In genomic region chrX:107448625-107449468, GRCh38 we compare ENCODE assay signal across 9 cellular contexts. TPM values are rescaled to one million over a fixed set of nuclear protein-coding genes. Genes with fewer than 3 reads are reported as not detected.
DNase-seq lines count a peak whose midpoint lies in the region; ATAC-seq and TF ChIP-seq lines count a peak whose summit lies in the region.
"Had no signal": no experiment of that assay in that cellular context is flagged by ENCODE, and none has a peak within 500 bp of the region (broad histone marks: within the 10 kb centered on the region; RNA-seq: fewer than 3 reads in every experiment).

No MANE protein-coding gene starts in this region.

- 5 to 7% methylated on average over 30 of the region's 30 CpGs for WGBS in sigmoid colon, 2 donors

- TF ChIP-seq CTCF in fibroblast of pulmonary artery (IDR thresholded peaks at IDR 0.05; ENCODE audit: low read length, missing control alignments) (no peak), sigmoid colon (IDR thresholded peaks at IDR 0.05) (no peak)

- H3K9me3 ChIP-seq in sigmoid colon, result no peaks in the 10 kb centered on the region

- H3K4me3 ChIP-seq in fibroblast of pulmonary artery (replicated peaks; ENCODE audit: low read depth, low read length) (peak overlapping the region; percentile 29), sigmoid colon (peak overlapping the region in 3 of 4 donors; percentile 28 to 42 (median 40))

- no peaks in the 10 kb centered on the region for H3K36me3 ChIP-seq in sigmoid colon

- H3K4me1 Mint-ChIP-seq in activated naive CD4-positive, alpha-beta T cell treated with anti-CD3 and anti-CD28 coated beads for 36 hours (ENCODE audit: low read depth), result peaks cover 18% of the 10 kb centered on the region

- H3K36me3 Mint-ChIP-seq in activated naive CD4-positive, alpha-beta T cell treated with anti-CD3 and anti-CD28 coated beads for 36 hours (ENCODE audit: low read depth), result no peaks in the 10 kb centered on the region
- H3K36me3 Mint-ChIP-seq: activated naive CD4-positive, alpha-beta T cell treated with anti-CD3 and anti-CD28 coated beads, Interleukin-2, amount 50 U/mL, for 72 hours had no signal

- H3K27me3 Mint-ChIP-seq in activated naive CD4-positive, alpha-beta T cell treated with anti-CD3 and anti-CD28 coated beads for 36 hours (ENCODE audit: low read depth), result peaks cover 35% of the 10 kb centered on the region

- H3K27ac ChIP-seq in sigmoid colon, result no peak overlapping the region

- H3K27ac Mint-ChIP-seq in activated naive CD4-positive, alpha-beta T cell treated with anti-CD3 and anti-CD28 coated beads for 36 hours, result no peak overlapping the region
- H3K27ac Mint-ChIP-seq: activated naive CD4-positive, alpha-beta T cell treated with anti-CD3 and anti-CD28 coated beads, Interleukin-2, amount 50 U/mL, for 72 hours had no signal

- CTCF ChIA-PET in activated naive CD4-positive, alpha-beta T cell treated with anti-CD3 and anti-CD28 coated beads for 36 hours (lab: Charles Lee), result no interaction called here

- no peak for TF ChIP-seq EP300 in sigmoid colon (IDR thresholded peaks at IDR 0.05)

- peaks cover 0 to 19% (median 14%) of the 10 kb centered on the region in 3 donors for H3K27me3 ChIP-seq in sigmoid colon

- peak overlapping the region; percentile 52 for H3K4me3 Mint-ChIP-seq in activated naive CD4-positive, alpha-beta T cell treated with anti-CD3 and anti-CD28 coated beads for 36 hours

- no peaks in the 10 kb centered on the region for H3K9me3 Mint-ChIP-seq in activated naive CD4-positive, alpha-beta T cell treated with anti-CD3 and anti-CD28 coated beads for 36 hours
- H3K9me3 Mint-ChIP-seq: activated naive CD4-positive, alpha-beta T cell treated with anti-CD3 and anti-CD28 coated beads, Interleukin-2, amount 50 U/mL, for 72 hours had no signal

- peaks cover 0 to 5% (median 3%) of the 10 kb centered on the region in 4 donors for H3K4me1 ChIP-seq in sigmoid colon

- no peak for TF ChIP-seq POLR2A in sigmoid colon (IDR thresholded peaks at IDR 0.05)

- no peak for ATAC-seq in HG02885 (IDR thresholded peaks at IDR 0.05; ENCODE audit: poor library complexity, unreplicated experiment)

- DNase-seq in activated naive CD4-positive, alpha-beta T cell treated with anti-CD3 and anti-CD28 coated beads for 36 hours, result no peak
- DNase-seq in activated naive CD4-positive, alpha-beta T cell treated with Interleukin-2 at 50 U/mL for 16 hours, result no peak
- DNase-seq in RPMI8226 (peak; percentile 69), fibroblast of pulmonary artery (ENCODE audit: low read depth) (no peak), sigmoid colon (no peak)
- no peak for DNase-seq in activated CD8-positive, alpha-beta memory T cell treated with anti-CD3 and anti-CD28 coated beads, Interleukin-2, amount 50 U/mL, for 4 hours
- DNase-seq in NK-92 treated with Interleukin-12 subunit alpha and Interleukin-12 subunit beta, amount 100 ng/mL, for 24 hours (lab: John Stamatoyannopoulos, UW), result no peak

- intact Hi-C loops in activated naive CD4-positive, alpha-beta T cell treated with anti-CD3 and anti-CD28 coated beads for 36 hours (cut with micrococcal nuclease), result no loop called here
- intact Hi-C loops in sigmoid colon (cut with DNase I), result no loop called here

RNA-seq across cellular contexts. Expression of gene FRMPD3, which starts 0.6 kb away (rescaled TPM):
- not detected for total RNA-seq in activated naive CD4-positive, alpha-beta T cell treated with anti-CD3 and anti-CD28 coated beads for 36 hours
- under 1 TPM in 3 of 4 donors, not detected in 1; under 0.01 to 0.16 (median 0.14) TPM for total RNA-seq in sigmoid colon
- polyA plus RNA-seq in sigmoid colon, result under 1 TPM in 2 of 3 donors, not detected in 1; under 0.01 to 0.52 TPM
- total RNA-seq: activated naive CD4-positive, alpha-beta T cell treated with anti-CD3 and anti-CD28 coated beads, Interleukin-2, amount 50 U/mL, for 72 hours had no signal
